In genomic region chr7:14096159-14096558, GRCh38 we compare ENCODE assay signal across 21 cellular contexts.
DNase-seq lines count a peak whose midpoint lies in the region; ATAC-seq, FAIRE-seq and TF ChIP-seq lines count a peak whose summit lies in the region.
"Had no signal": no experiment of that assay in that cellular context is flagged by ENCODE, and none has a peak within 500 bp of the region (broad histone marks: within the 10 kb centered on the region; RNA-seq: fewer than 3 reads in every experiment).

No MANE protein-coding gene starts in this region.

- no peak overlapping the region for H2AFZ ChIP-seq in PC-3 (ENCODE audit: low read length)

- peaks cover 13% of the 10 kb centered on the region for H3K4me1 ChIP-seq in PC-3 (ENCODE audit: insufficient read depth, low read length)
- H3K4me1 ChIP-seq: BE2C; BLaER1 treated with 17β-estradiol and CSF1 and Interleukin-3, amounts not matched to agents 10 nM and 100 nM had no signal

- no peaks in the 10 kb centered on the region for H4K20me1 ChIP-seq in PC-3 (ENCODE audit: low read length)
- H4K20me1 ChIP-seq: BLaER1 treated with 17β-estradiol and CSF1 and Interleukin-3, amounts not matched to agents 10 nM and 100 nM had no signal

- H3K27ac ChIP-seq in 22Rv1 (peak overlapping the region; percentile 50; the same call in 1 of the 2 replicates), C4-2B (peak overlapping the region; percentile 70; the same call in 1 of the 2 replicates), PC-3 (ENCODE audit: low read length) (peak overlapping the region; percentile 81)
- H3K27ac ChIP-seq: BLaER1 treated with 17β-estradiol and CSF1 and Interleukin-3, amounts not matched to agents 10 nM and 100 nM had no signal

- no peak overlapping the region for H3K9ac ChIP-seq in PC-3 (ENCODE audit: low read length)
- H3K9ac ChIP-seq: BLaER1 treated with 17β-estradiol and CSF1 and Interleukin-3, amounts not matched to agents 10 nM and 100 nM had no signal

- H3K27ac Mint-ChIP-seq in activated T-cell treated with anti-CD3 and anti-CD28 coated beads, Interleukin-2, amount 50 U/mL, for 24 hours: no peak overlapping the region
- no peak overlapping the region for H3K27ac Mint-ChIP-seq in activated naive CD4-positive, alpha-beta T cell treated with anti-CD3 and anti-CD28 coated beads, Interleukin-2, amount 10 ng/mL, durations not matched to agents 7 days and 5 days
- H3K27ac Mint-ChIP-seq: CD4-positive, alpha-beta memory T cell had no signal

- no TSS peak for BruUV-seq in PC-3 (replicated peaks; lab: Mats Ljungman, UMichigan)

- H3K27me3 ChIP-seq in PC-3 (ENCODE audit: low read length): no peaks in the 10 kb centered on the region
- H3K27me3 ChIP-seq: BE2C; BLaER1 treated with 17β-estradiol and CSF1 and Interleukin-3, amounts not matched to agents 10 nM and 100 nM had no signal

- CTCF ChIA-PET in PC-3 (lab: Charles Lee): no interaction called here
- CTCF ChIA-PET in activated naive CD4-positive, alpha-beta T cell treated with anti-CD3 and anti-CD28 coated beads, Interleukin-2, amount 10 ng/mL, durations not matched to agents 7 days and 5 days (lab: Charles Lee): no interaction called here

- POLR2A ChIA-PET in PC-3 (lab: Charles Lee; ENCODE audit: unreplicated experiment): interaction anchor here (0.5 to 1.1 kb wide), 2 partner anchors 76 to 105 kb away, joined by 3 to 6 read pairs; no protein-coding TSS in a partner anchor

- ATAC-seq in PC-3: no peak

- H3K36me3 ChIP-seq in PC-3 (ENCODE audit: low read depth, low read length): no peaks in the 10 kb centered on the region
- H3K36me3 ChIP-seq: BE2C; BLaER1 treated with 17β-estradiol and CSF1 and Interleukin-3, amounts not matched to agents 10 nM and 100 nM had no signal

- DNase-seq in PC-3 (no peak), frontal cortex (ENCODE audit: low spot score in 2 of 2) (no peak), NK-92 (lab: John Stamatoyannopoulos, UW; ENCODE audit: unreplicated experiment) (no peak)
- DNase-seq in activated T-cell treated with anti-CD3 and anti-CD28 coated beads, Interleukin-2, amount 50 U/mL, for 24 hours: no peak
- DNase-seq in activated naive CD4-positive, alpha-beta T cell treated with anti-CD3 and anti-CD28 coated beads, Interleukin-2, amount 10 ng/mL, durations not matched to agents 7 days and 5 days: no peak
- no peak for DNase-seq in activated CD4-positive, alpha-beta T cell treated with anti-CD3 and anti-CD28 coated beads, Interleukin-2, amount 50 U/mL, for 48 hours
- DNase-seq: AML-193; BE2C; Calu3; CD4-positive, alpha-beta memory T cell; COR-L47; DMS79 treated with DMSO at 0.1 percent for 48 hours; GF-D8; H7; HCEC 1CT had no signal

- H3F3A ChIP-seq in PC-3 (ENCODE audit: low read length, unreplicated experiment): peaks cover 5% of the 10 kb centered on the region

- H3K4me3 Mint-ChIP-seq in activated T-cell treated with anti-CD3 and anti-CD28 coated beads, Interleukin-2, amount 50 U/mL, for 24 hours: no peak overlapping the region
- H3K4me3 Mint-ChIP-seq in activated naive CD4-positive, alpha-beta T cell treated with anti-CD3 and anti-CD28 coated beads, Interleukin-2, amount 10 ng/mL, durations not matched to agents 7 days and 5 days: no peak overlapping the region
- H3K4me3 Mint-ChIP-seq: CD4-positive, alpha-beta memory T cell had no signal

- no peaks in the 10 kb centered on the region for H3K9me3 Mint-ChIP-seq in activated T-cell treated with anti-CD3 and anti-CD28 coated beads, Interleukin-2, amount 50 U/mL, for 24 hours
- H3K9me3 Mint-ChIP-seq in activated naive CD4-positive, alpha-beta T cell treated with anti-CD3 and anti-CD28 coated beads, Interleukin-2, amount 10 ng/mL, durations not matched to agents 7 days and 5 days: no peaks in the 10 kb centered on the region
- H3K9me3 Mint-ChIP-seq: CD4-positive, alpha-beta memory T cell had no signal

- no peak for TF ChIP-seq CTCF in 22Rv1 (IDR thresholded peaks at IDR 0.05)
- no peak for TF ChIP-seq CTCF in C4-2B (conservative IDR thresholded peaks at IDR 0.05)
- no peak for TF ChIP-seq CTCF in PC-3 (conservative IDR thresholded peaks at IDR 0.05; ENCODE audit: low read depth, low read length)

- peak overlapping the region; percentile 70; the same call in 1 of the 2 replicates for H3K4me2 ChIP-seq in PC-3 (ENCODE audit: low read length)
- H3K4me2 ChIP-seq: BLaER1 treated with 17β-estradiol and CSF1 and Interleukin-3, amounts not matched to agents 10 nM and 100 nM had no signal

- FAIRE-seq in frontal cortex (lab: Jason Lieb, UNC): peak; percentile 42
- FAIRE-seq: GM12891, GM18507, H1 had no signal

- no peak overlapping the region for H3K4me3 ChIP-seq in PC-3 (ENCODE audit: low read length)
- H3K4me3 ChIP-seq: BLaER1 treated with 17β-estradiol and CSF1 and Interleukin-3, amounts not matched to agents 10 nM and 100 nM had no signal

- no peaks in the 10 kb centered on the region for H3K9me3 ChIP-seq in PC-3 (ENCODE audit: low read length)
- H3K9me3 ChIP-seq: BE2C; BLaER1 treated with 17β-estradiol and CSF1 and Interleukin-3, amounts not matched to agents 10 nM and 100 nM had no signal

- H3K4me1 Mint-ChIP-seq in activated T-cell treated with anti-CD3 and anti-CD28 coated beads, Interleukin-2, amount 50 U/mL, for 24 hours (ENCODE audit: low read depth): no peaks in the 10 kb centered on the region
- H3K4me1 Mint-ChIP-seq in activated naive CD4-positive, alpha-beta T cell treated with anti-CD3 and anti-CD28 coated beads, Interleukin-2, amount 10 ng/mL, durations not matched to agents 7 days and 5 days: no peaks in the 10 kb centered on the region
- H3K4me1 Mint-ChIP-seq: CD4-positive, alpha-beta memory T cell had no signal

- H3K79me2 ChIP-seq in PC-3 (ENCODE audit: low read length): no peaks in the 10 kb centered on the region

- intact Hi-C loops in PC-3 (cut with micrococcal nuclease): loop anchor here (5.0 kb wide), 1 partner anchor 196 kb away; no protein-coding TSS in a partner anchor

- H3K27me3 Mint-ChIP-seq in activated T-cell treated with anti-CD3 and anti-CD28 coated beads, Interleukin-2, amount 50 U/mL, for 24 hours: no peaks in the 10 kb centered on the region
- H3K27me3 Mint-ChIP-seq in activated naive CD4-positive, alpha-beta T cell treated with anti-CD3 and anti-CD28 coated beads, Interleukin-2, amount 10 ng/mL, durations not matched to agents 7 days and 5 days: no peaks in the 10 kb centered on the region
- H3K27me3 Mint-ChIP-seq: CD4-positive, alpha-beta memory T cell had no signal

- no peaks in the 10 kb centered on the region for H3K9me2 ChIP-seq in PC-3 (replicated peaks; ENCODE audit: low read length)

- H3K36me3 Mint-ChIP-seq in activated T-cell treated with anti-CD3 and anti-CD28 coated beads, Interleukin-2, amount 50 U/mL, for 24 hours (ENCODE audit: low read depth): no peaks in the 10 kb centered on the region
- H3K36me3 Mint-ChIP-seq in activated naive CD4-positive, alpha-beta T cell treated with anti-CD3 and anti-CD28 coated beads, Interleukin-2, amount 10 ng/mL, durations not matched to agents 7 days and 5 days: no peaks in the 10 kb centered on the region
- H3K36me3 Mint-ChIP-seq: CD4-positive, alpha-beta memory T cell had no signal
